Comparison of ENCODE assay signal across 16 cellular contexts in genomic region chr6:79461205-79461604, GRCh38.
DNase-seq lines count a peak whose midpoint lies in the region; ATAC-seq and TF ChIP-seq lines count a peak whose summit lies in the region.
"Had no signal": no experiment of that assay in that cellular context is flagged by ENCODE, and none has a peak within 500 bp of the region (broad histone marks: within the 10 kb centered on the region; RNA-seq: fewer than 3 reads in every experiment).

No MANE protein-coding gene starts in this region.

- ATAC-seq in GM19463 (IDR thresholded peaks at IDR 0.05; ENCODE audit: unreplicated experiment) (peak; percentile 80), HG03354 (IDR thresholded peaks at IDR 0.05; ENCODE audit: poor library complexity, severe bottlenecking, unreplicated experiment) (no peak)
- ATAC-seq: T-cell had no signal

- no peaks in the 10 kb centered on the region for H3K27me3 Mint-ChIP-seq in T-helper 2 cell treated with Interferon-gamma antibody and Interleukin-4, amounts not matched to agents 5 μg/mL and 100 μg/mL, for 36 hours (ENCODE audit: low read depth)

- no peaks in the 10 kb centered on the region for H3K27me3 ChIP-seq in kidney epithelial cell (ENCODE audit: control insufficient read depth, insufficient read depth, low read length)
- H3K27me3 ChIP-seq: BLaER1 treated with 17β-estradiol and CSF1 and Interleukin-3, amounts not matched to agents 10 nM and 100 nM; Peyer's patch had no signal

- no peak for TF ChIP-seq CTCF in kidney epithelial cell (IDR thresholded peaks at IDR 0.05; ENCODE audit: insufficient read depth, low read length, poor library complexity, severe bottlenecking)

- DNase-seq in HuH-7 (ENCODE audit: low spot score) (peak; percentile 13), kidney epithelial cell (ENCODE audit: low read depth) (peak; percentile 16), superior temporal gyrus (ENCODE audit: extremely low spot score) (peak; percentile 71), SIG-M5 treated with dmso at 0.1 percent for 504 hours (lab: John Stamatoyannopoulos, UW; ENCODE audit: unreplicated experiment) (no peak)
- no peak for DNase-seq in T-helper 2 cell treated with Interferon-gamma antibody and Interleukin-4, amounts not matched to agents 5 μg/mL and 100 μg/mL, for 36 hours (ENCODE audit: low spot score)
- DNase-seq: activated CD4-positive, CD25-positive, alpha-beta regulatory T cell; activated naive CD4-positive, alpha-beta T cell treated with anti-CD3 and anti-CD28 coated beads, Interleukin-2, amount 10 ng/mL, durations not matched to agents 7 days and 5 days; DND-41; NCI-H2029; occipital lobe; Peyer's patch; stimulated activated CD4-positive, alpha-beta T cell treated with anti-CD3 and anti-CD28 coated beads, Interleukin-12 subunit alpha, Interleukin-12 subunit beta, amount 100 ng/mL, for 4 hours; T-cell had no signal

- H3K4me3 Mint-ChIP-seq in T-helper 2 cell treated with Interferon-gamma antibody and Interleukin-4, amounts not matched to agents 5 μg/mL and 100 μg/mL, for 36 hours = no peak overlapping the region
- H3K4me3 Mint-ChIP-seq: activated naive CD4-positive, alpha-beta T cell treated with anti-CD3 and anti-CD28 coated beads, Interleukin-2, amount 10 ng/mL, durations not matched to agents 7 days and 5 days; T-cell had no signal

- H3K4me3 ChIP-seq in kidney epithelial cell (ENCODE audit: low read depth, low read length) = no peak overlapping the region
- H3K4me3 ChIP-seq: BLaER1 treated with 17β-estradiol and CSF1 and Interleukin-3, amounts not matched to agents 10 nM and 100 nM; Peyer's patch had no signal

- H3K27ac Mint-ChIP-seq in T-helper 2 cell treated with Interferon-gamma antibody and Interleukin-4, amounts not matched to agents 5 μg/mL and 100 μg/mL, for 36 hours = no peak overlapping the region
- H3K27ac Mint-ChIP-seq: activated naive CD4-positive, alpha-beta T cell treated with anti-CD3 and anti-CD28 coated beads, Interleukin-2, amount 10 ng/mL, durations not matched to agents 7 days and 5 days; T-cell had no signal

- no peaks in the 10 kb centered on the region for H3K36me3 Mint-ChIP-seq in T-helper 2 cell treated with Interferon-gamma antibody and Interleukin-4, amounts not matched to agents 5 μg/mL and 100 μg/mL, for 36 hours (ENCODE audit: low read depth)
- H3K36me3 Mint-ChIP-seq: activated naive CD4-positive, alpha-beta T cell treated with anti-CD3 and anti-CD28 coated beads, Interleukin-2, amount 10 ng/mL, durations not matched to agents 7 days and 5 days; T-cell had no signal

- H3K36me3 ChIP-seq in kidney epithelial cell (ENCODE audit: control insufficient read depth, insufficient read depth, low read length) = no peaks in the 10 kb centered on the region
- H3K36me3 ChIP-seq: BLaER1 treated with 17β-estradiol and CSF1 and Interleukin-3, amounts not matched to agents 10 nM and 100 nM; Peyer's patch had no signal

- no peaks in the 10 kb centered on the region for H3K4me1 Mint-ChIP-seq in T-helper 2 cell treated with Interferon-gamma antibody and Interleukin-4, amounts not matched to agents 5 μg/mL and 100 μg/mL, for 36 hours (ENCODE audit: low read depth)
- H3K4me1 Mint-ChIP-seq: activated naive CD4-positive, alpha-beta T cell treated with anti-CD3 and anti-CD28 coated beads, Interleukin-2, amount 10 ng/mL, durations not matched to agents 7 days and 5 days; T-cell had no signal

- H3K9me3 Mint-ChIP-seq in T-helper 2 cell treated with Interferon-gamma antibody and Interleukin-4, amounts not matched to agents 5 μg/mL and 100 μg/mL, for 36 hours = no peaks in the 10 kb centered on the region
- H3K9me3 Mint-ChIP-seq: activated naive CD4-positive, alpha-beta T cell treated with anti-CD3 and anti-CD28 coated beads, Interleukin-2, amount 10 ng/mL, durations not matched to agents 7 days and 5 days; T-cell had no signal

Comparison
In these comparisons a context has a peak if more than half of its experiments do, and no peak if none do; other contexts are left out.
1. DNase-seq: peak in HuH-7 (single experiment), kidney epithelial cell (single experiment) and superior temporal gyrus (single experiment); none in SIG-M5 treated with dmso at 0.1 percent for 504 hours (single experiment) and T-helper 2 cell treated with Interferon-gamma antibody and Interleukin-4, amounts not matched to agents 5 μg/mL and 100 μg/mL, for 36 hours (single experiment).